1 cellular context compared by ENCODE assay signal in the genomic region with DNA sequence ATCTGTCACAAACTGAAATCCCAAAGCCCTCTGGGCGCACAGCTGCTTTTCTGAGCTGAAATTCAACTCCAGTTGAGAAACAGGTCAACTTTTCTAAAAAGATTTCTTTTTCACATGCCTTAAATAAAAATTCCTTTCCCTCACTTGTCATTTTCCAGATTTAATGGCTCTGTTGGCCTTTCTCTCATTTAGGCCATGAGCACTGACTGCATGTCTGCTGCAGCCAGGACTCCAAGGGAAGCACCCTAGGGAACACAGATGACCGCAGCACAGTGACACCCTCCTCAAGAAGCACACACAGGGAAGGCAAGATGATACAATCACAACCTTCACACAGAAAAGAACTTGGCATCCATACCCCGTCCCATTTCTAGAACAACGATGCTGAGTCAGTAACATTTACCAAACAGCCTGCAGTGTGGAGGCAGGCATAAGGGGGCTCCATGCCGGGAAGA.
TF ChIP-seq lines count a peak whose summit lies in the region.

No MANE protein-coding gene starts in this region.

TF ChIP-seq in SK-N-SH, 30 proteins besides CTCF, POLR2A, EP300 and RAD21 (continued from another document):
- TF ChIP-seq MAX (IDR thresholded peaks at IDR 0.05; ENCODE audit: low read depth) (no peak), YY1 (IDR thresholded peaks at IDR 0.05; ENCODE audit: low read depth) (no peak), TCF12 (IDR thresholded peaks at IDR 0.05) (peak; percentile 37; the same call in 1 of the 2 replicates)
